ENCODE assay signal across 2 cellular contexts in genomic region chr17:21648125-21648524, GRCh38. TPM values are rescaled to one million over a fixed set of nuclear protein-coding genes. Genes with fewer than 3 reads are reported as not detected.
"Had no signal": no experiment of that assay in that cellular context is flagged by ENCODE, and none has a peak within 500 bp of the region (broad histone marks: within the 10 kb centered on the region; RNA-seq: fewer than 3 reads in every experiment).

No MANE protein-coding gene starts in this region.

RNA-seq across cellular contexts. Expression of gene KCNJ18, which starts 44.2 kb away (rescaled TPM):
- total RNA-seq: G401, GM12878 had no signal
